In the genomic region with DNA sequence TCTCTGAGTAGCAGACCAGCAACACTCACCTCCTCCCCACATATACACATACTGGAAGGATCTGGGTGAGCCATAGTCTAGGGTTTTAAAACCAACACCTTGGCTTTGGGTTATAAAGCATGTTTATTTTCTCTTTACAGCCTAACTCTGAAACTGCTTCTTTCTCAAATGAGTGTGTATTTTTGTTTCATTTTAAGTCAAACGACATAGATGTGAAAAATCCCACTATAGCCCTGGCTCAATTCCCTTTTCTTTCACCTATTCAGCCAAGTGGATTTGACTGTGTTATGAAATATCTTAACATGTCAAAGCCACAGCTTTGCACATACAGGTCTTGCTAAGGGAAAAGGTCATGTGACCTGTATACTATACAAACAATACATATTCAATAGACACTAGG, we compare ENCODE assay signal across 28 cellular contexts. TPM values are rescaled to one million over a fixed set of nuclear protein-coding genes. Genes with fewer than 3 reads are reported as not detected.
DNase-seq lines count a peak whose midpoint lies in the region; ATAC-seq and TF ChIP-seq lines count a peak whose summit lies in the region.
"Had no signal": no experiment of that assay in that cellular context is flagged by ENCODE, and none has a peak within 500 bp of the region (broad histone marks: within the 10 kb centered on the region; RNA-seq: fewer than 3 reads in every experiment).

No MANE protein-coding gene starts in this region.

- H3K36me3 ChIP-seq in left lung, result no peaks in the 10 kb centered on the region
- H3K36me3 ChIP-seq: heart left ventricle, lower lobe of right lung, WERI-Rb-1 had no signal

- H3K27ac ChIP-seq in left lung, result no peak overlapping the region
- H3K27ac ChIP-seq: heart left ventricle, lower lobe of right lung, WERI-Rb-1 had no signal

- no peaks in the 10 kb centered on the region for H3K9me3 ChIP-seq in left lung
- H3K9me3 ChIP-seq: heart left ventricle, lower lobe of right lung had no signal

- H3K27me3 ChIP-seq in left lung, result no peaks in the 10 kb centered on the region

- DNase-seq in medulla oblongata (ENCODE audit: extremely low spot score) (no peak), anterior cingulate cortex (lab: John Stamatoyannopoulos, UW) (no peak), left lung (no peak)
- DNase-seq: activated CD4-positive, alpha-beta memory T cell treated with anti-CD3 and anti-CD28 coated beads for 36 hours; activated naive CD4-positive, alpha-beta T cell treated with Interleukin-2 at 50 U/mL for 16 hours; CD4-positive, alpha-beta memory T cell; DMS79; effector memory CD8-positive, alpha-beta T cell; heart left ventricle; immature natural killer cell; IMR-90; lower lobe of right lung; NCI-H1694; NCI-H774; PC-3; stimulated activated naive CD8-positive, alpha-beta T cell treated with anti-CD3 and anti-CD28 coated beads, Interleukin-15, amount 100 ng/mL, for 72 hours; T-helper 2 cell; trophoblast cell; WERI-Rb-1 had no signal

- TF ChIP-seq CTCF in left lung (IDR thresholded peaks at IDR 0.05), result no peak

- intact Hi-C loops in left lung (cut with DNase I), result no loop called here

- H3K4me1 ChIP-seq in left lung, result no peaks in the 10 kb centered on the region
- H3K4me1 ChIP-seq: heart left ventricle, lower lobe of right lung had no signal

- peak; percentile 81 for ATAC-seq in GM18502 (IDR thresholded peaks at IDR 0.05; ENCODE audit: poor library complexity, unreplicated experiment)
- peak; percentile 74 for ATAC-seq in GM19438 (IDR thresholded peaks at IDR 0.05; ENCODE audit: low read depth, unreplicated experiment)
- peak; percentile 74 for ATAC-seq in HG02623 (IDR thresholded peaks at IDR 0.05; ENCODE audit: unreplicated experiment)
- peak; percentile 58 for ATAC-seq in HG03439 (IDR thresholded peaks at IDR 0.05; ENCODE audit: unreplicated experiment)
- no peak for ATAC-seq in SK-N-SH treated with all-trans-retinoic acid at 6 μM for 48 hours
- ATAC-seq in left lung, result no peak
- ATAC-seq: effector memory CD8-positive, alpha-beta T cell; GM23338; heart left ventricle; lower lobe of right lung; PC-3; sciatic nerve; stimulated activated naive CD8-positive, alpha-beta T cell treated with anti-CD3 and anti-CD28 coated beads, Interleukin-15, amount 100 ng/mL, for 72 hours had no signal

- no peak overlapping the region for H3K4me3 ChIP-seq in left lung
- H3K4me3 ChIP-seq: GM23338, heart left ventricle, lower lobe of right lung had no signal

TF ChIP-seq in SK-N-SH treated with all-trans-retinoic acid at 6 μM for 48 hours, 23 proteins besides CTCF, POLR2A, EP300 and RAD21:
- no peak for TF ChIP-seq ISL1 (CRISPR knock-in tag; IDR thresholded peaks at IDR 0.05)
- TF ChIP-seq, protein P1, sequence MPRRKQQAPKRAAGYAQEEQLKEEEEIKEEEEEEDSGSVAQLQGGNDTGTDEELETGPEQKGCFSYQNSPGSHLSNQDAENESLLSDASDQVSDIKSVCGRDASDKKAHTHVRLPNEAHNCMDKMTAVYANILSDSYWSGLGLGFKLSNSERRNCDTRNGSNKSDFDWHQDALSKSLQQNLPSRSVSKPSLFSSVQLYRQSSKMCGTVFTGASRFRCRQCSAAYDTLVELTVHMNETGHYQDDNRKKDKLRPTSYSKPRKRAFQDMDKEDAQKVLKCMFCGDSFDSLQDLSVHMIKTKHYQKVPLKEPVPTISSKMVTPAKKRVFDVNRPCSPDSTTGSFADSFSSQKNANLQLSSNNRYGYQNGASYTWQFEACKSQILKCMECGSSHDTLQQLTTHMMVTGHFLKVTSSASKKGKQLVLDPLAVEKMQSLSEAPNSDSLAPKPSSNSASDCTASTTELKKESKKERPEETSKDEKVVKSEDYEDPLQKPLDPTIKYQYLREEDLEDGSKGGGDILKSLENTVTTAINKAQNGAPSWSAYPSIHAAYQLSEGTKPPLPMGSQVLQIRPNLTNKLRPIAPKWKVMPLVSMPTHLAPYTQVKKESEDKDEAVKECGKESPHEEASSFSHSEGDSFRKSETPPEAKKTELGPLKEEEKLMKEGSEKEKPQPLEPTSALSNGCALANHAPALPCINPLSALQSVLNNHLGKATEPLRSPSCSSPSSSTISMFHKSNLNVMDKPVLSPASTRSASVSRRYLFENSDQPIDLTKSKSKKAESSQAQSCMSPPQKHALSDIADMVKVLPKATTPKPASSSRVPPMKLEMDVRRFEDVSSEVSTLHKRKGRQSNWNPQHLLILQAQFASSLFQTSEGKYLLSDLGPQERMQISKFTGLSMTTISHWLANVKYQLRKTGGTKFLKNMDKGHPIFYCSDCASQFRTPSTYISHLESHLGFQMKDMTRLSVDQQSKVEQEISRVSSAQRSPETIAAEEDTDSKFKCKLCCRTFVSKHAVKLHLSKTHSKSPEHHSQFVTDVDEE (CRISPR knock-in tag; IDR thresholded peaks at IDR 0.05), result no peak
TF ChIP-seq in SK-N-SH treated with all-trans-retinoic acid at 6 μM for 48 hours: peak in this region for 0.

RNA-seq across cellular contexts. Expression of a gene that starts 13.8 kb away (rescaled TPM):
- total RNA-seq in left lung, result under 1 TPM; 0.52 to 0.89 TPM
- total RNA-seq: IMR-90, MCF 10A, osteoblast, PC-3 had no signal

Comparison
In these comparisons a context has a peak if more than half of its experiments do, and no peak if none do; other contexts are left out.
1. ATAC-seq: peak in GM18502 (single experiment), GM19438 (single experiment), HG02623 (single experiment) and HG03439 (single experiment); none in SK-N-SH treated with all-trans-retinoic acid at 6 μM for 48 hours (single experiment) and left lung (single experiment).